Comparison of ENCODE assay signal across 12 cellular contexts in genomic region chr9:581673-582497, GRCh38.
DNase-seq lines count a peak whose midpoint lies in the region; ATAC-seq and TF ChIP-seq lines count a peak whose summit lies in the region.
"Had no signal": no experiment of that assay in that cellular context is flagged by ENCODE, and none has a peak within 500 bp of the region (broad histone marks: within the 10 kb centered on the region; RNA-seq: fewer than 3 reads in every experiment).

No MANE protein-coding gene starts in this region.

- TF ChIP-seq CTCF in GM12872 (IDR thresholded peaks at IDR 0.05; ENCODE audit: insufficient read depth, low read depth, low read length) (peak; percentile 71), neural progenitor cell (IDR thresholded peaks at IDR 0.05) (peak; percentile 56)

- H3K27me3 Mint-ChIP-seq in neural progenitor cell (ENCODE audit: insufficient read depth, low read depth) = peaks cover 2% of the 10 kb centered on the region
- H3K27me3 Mint-ChIP-seq in stimulated activated naive CD8-positive, alpha-beta T cell treated with anti-CD3 and anti-CD28 coated beads, Interleukin-15, amount 100 ng/mL, for 72 hours = no peaks in the 10 kb centered on the region

- H3K4me1 ChIP-seq in neural progenitor cell = no peaks in the 10 kb centered on the region

- peak; percentile 9 for DNase-seq in M059J (ENCODE audit: low read depth)
- peak; percentile 53 for DNase-seq in dermis blood vessel endothelial cell
- peak; percentile 57 for DNase-seq in neural progenitor cell (ENCODE audit: low spot score)
- no peak for DNase-seq in C1 segment of cervical spinal cord (lab: John Stamatoyannopoulos, UW)
- no peak for DNase-seq in dedifferentiated amniotic fluid mesenchymal stem cell (ENCODE audit: extremely low spot score)
- DNase-seq in stimulated activated naive CD8-positive, alpha-beta T cell treated with anti-CD3 and anti-CD28 coated beads, Interleukin-15, amount 100 ng/mL, for 72 hours = no peak
- DNase-seq: central memory CD4-positive, alpha-beta T cell; NCI-H1105; transverse colon had no signal

- no peaks in the 10 kb centered on the region for H3K9me3 ChIP-seq in neural progenitor cell (ENCODE audit: low read depth)
- H3K9me3 ChIP-seq: transverse colon had no signal

- no peak overlapping the region for H3K27ac Mint-ChIP-seq in neural progenitor cell
- H3K27ac Mint-ChIP-seq in stimulated activated naive CD8-positive, alpha-beta T cell treated with anti-CD3 and anti-CD28 coated beads, Interleukin-15, amount 100 ng/mL, for 72 hours = no peak overlapping the region

- no peaks in the 10 kb centered on the region for H3K27me3 ChIP-seq in neural progenitor cell
- H3K27me3 ChIP-seq: transverse colon had no signal

- no peaks in the 10 kb centered on the region for H4K20me1 ChIP-seq in neural progenitor cell (ENCODE audit: low read depth)

- H3K27ac ChIP-seq in neural progenitor cell = no peak overlapping the region
- H3K27ac ChIP-seq: SK-N-MC, transverse colon had no signal

- H3K9me3 Mint-ChIP-seq in neural progenitor cell = peaks cover 9% of the 10 kb centered on the region
- no peaks in the 10 kb centered on the region for H3K9me3 Mint-ChIP-seq in stimulated activated naive CD8-positive, alpha-beta T cell treated with anti-CD3 and anti-CD28 coated beads, Interleukin-15, amount 100 ng/mL, for 72 hours

- no peak overlapping the region for H3K4me3 ChIP-seq in neural progenitor cell
- H3K4me3 ChIP-seq: SK-N-MC, transverse colon had no signal

- no peak overlapping the region for H3K4me3 Mint-ChIP-seq in neural progenitor cell
- H3K4me3 Mint-ChIP-seq in stimulated activated naive CD8-positive, alpha-beta T cell treated with anti-CD3 and anti-CD28 coated beads, Interleukin-15, amount 100 ng/mL, for 72 hours = no peak overlapping the region

- H3F3A ChIP-seq in neural progenitor cell (ENCODE audit: low read depth) = no peaks in the 10 kb centered on the region

- no peaks in the 10 kb centered on the region for H3K79me2 ChIP-seq in neural progenitor cell (ENCODE audit: low read depth)

- H3K36me3 ChIP-seq in neural progenitor cell = no peaks in the 10 kb centered on the region
- H3K36me3 ChIP-seq: transverse colon had no signal

- H3K4me2 ChIP-seq in neural progenitor cell = no peak overlapping the region

- no peak for ATAC-seq in stimulated activated naive CD8-positive, alpha-beta T cell treated with anti-CD3 and anti-CD28 coated beads, Interleukin-15, amount 100 ng/mL, for 72 hours
- ATAC-seq in GM18520 (IDR thresholded peaks at IDR 0.05; ENCODE audit: unreplicated experiment) = no peak

- no peaks in the 10 kb centered on the region for H3K4me1 Mint-ChIP-seq in neural progenitor cell
- no peaks in the 10 kb centered on the region for H3K4me1 Mint-ChIP-seq in stimulated activated naive CD8-positive, alpha-beta T cell treated with anti-CD3 and anti-CD28 coated beads, Interleukin-15, amount 100 ng/mL, for 72 hours

- peaks cover 5% of the 10 kb centered on the region for H3K36me3 Mint-ChIP-seq in neural progenitor cell

- no peak overlapping the region for H3K9ac ChIP-seq in neural progenitor cell

- H2AFZ ChIP-seq in neural progenitor cell (replicated peaks) = no peak overlapping the region

Comparison
In these comparisons a context has a peak if more than half of its experiments do, and no peak if none do; other contexts are left out.
1. DNase-seq: peak in M059J (single experiment), dermis blood vessel endothelial cell (single experiment) and neural progenitor cell (single experiment); none in C1 segment of cervical spinal cord (0 of 14), dedifferentiated amniotic fluid mesenchymal stem cell (single experiment) and stimulated activated naive CD8-positive, alpha-beta T cell treated with anti-CD3 and anti-CD28 coated beads, Interleukin-15, amount 100 ng/mL, for 72 hours (0 of 2).